Comparison of ENCODE assay signal across 13 cellular contexts in the genomic region with DNA sequence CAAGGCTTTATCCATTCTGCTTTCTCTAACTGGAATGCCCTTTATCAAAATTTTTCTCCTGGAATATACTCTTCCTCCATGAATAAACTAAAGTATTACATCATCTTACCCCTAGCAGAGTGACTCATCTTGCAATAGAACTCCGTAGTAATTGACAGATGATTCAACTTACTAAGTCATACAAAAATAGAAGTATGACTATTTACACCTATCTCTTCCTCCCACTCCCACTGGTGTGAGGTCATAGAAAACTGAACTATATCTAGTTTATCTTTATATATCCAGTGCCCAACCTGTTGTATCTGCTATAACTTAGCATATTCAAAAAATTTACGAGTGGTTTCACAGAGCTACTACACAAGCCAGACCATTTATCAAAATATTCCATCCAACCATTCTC. TPM values are rescaled to one million over a fixed set of nuclear protein-coding genes. Genes with fewer than 3 reads are reported as not detected.
DNase-seq lines count a peak whose midpoint lies in the region; ATAC-seq and TF ChIP-seq lines count a peak whose summit lies in the region.
"Had no signal": no experiment of that assay in that cellular context is flagged by ENCODE, and none has a peak within 500 bp of the region (broad histone marks: within the 10 kb centered on the region; RNA-seq: fewer than 3 reads in every experiment).

No MANE protein-coding gene starts in this region.

- H3K36me3 ChIP-seq in fibroblast of lung (ENCODE audit: control insufficient read depth, insufficient read depth, low read length), result no peaks in the 10 kb centered on the region
- no peaks in the 10 kb centered on the region for H3K36me3 ChIP-seq in tibial nerve

- no peaks in the 10 kb centered on the region for H4K20me1 ChIP-seq in fibroblast of lung (ENCODE audit: control insufficient read depth, extremely low read depth, insufficient read depth, low read length)

- no peak overlapping the region for H3K4me3 ChIP-seq in fibroblast of lung (replicated peaks in 1 of 4; ENCODE audit: control extremely low read depth in 1 of 4, insufficient read depth in 1 of 4, low read depth in 3 of 4, low read length in 4 of 4)
- no peak overlapping the region for H3K4me3 ChIP-seq in tibial nerve

- H3K36me3 Mint-ChIP-seq in activated naive CD4-positive, alpha-beta T cell treated with anti-CD3 and anti-CD28 coated beads, Interleukin-2, amount 50 U/mL, for 72 hours, result peaks cover 0 to 2% of the 10 kb centered on the region in 2 donors
- H3K36me3 Mint-ChIP-seq in activated naive CD4-positive, alpha-beta T cell treated with anti-CD3 and anti-CD28 coated beads, Interleukin-2, amount 10 ng/mL, durations not matched to agents 7 days and 5 days, result no peaks in the 10 kb centered on the region

- TF ChIP-seq POLR2A in tibial nerve (IDR thresholded peaks at IDR 0.05), result no peak

- H3K4me1 ChIP-seq in fibroblast of lung (ENCODE audit: control insufficient read depth, extremely low read depth, insufficient read depth, low read length) (peaks cover 2% of the 10 kb centered on the region), tibial nerve (no peaks in the 10 kb centered on the region)

- ATAC-seq in activated naive CD4-positive, alpha-beta T cell treated with anti-CD3 and anti-CD28 coated beads, Interleukin-2, amount 50 U/mL, for 72 hours, result peak; percentile 78 to 80
- ATAC-seq in HG03139 (IDR thresholded peaks at IDR 0.05; ENCODE audit: unreplicated experiment), result no peak
- no peak for ATAC-seq in HG02588 (IDR thresholded peaks at IDR 0.05; ENCODE audit: unreplicated experiment)

- H3K4me3 Mint-ChIP-seq in activated naive CD4-positive, alpha-beta T cell treated with anti-CD3 and anti-CD28 coated beads, Interleukin-2, amount 10 ng/mL, durations not matched to agents 7 days and 5 days, result no peak overlapping the region
- H3K4me3 Mint-ChIP-seq: nephron had no signal

- no peaks in the 10 kb centered on the region for H3K9me3 ChIP-seq in fibroblast of lung (ENCODE audit: control insufficient read depth, insufficient read depth, low read depth, low read length)
- no peaks in the 10 kb centered on the region for H3K9me3 ChIP-seq in tibial nerve

- H3K4me1 Mint-ChIP-seq in activated naive CD4-positive, alpha-beta T cell treated with anti-CD3 and anti-CD28 coated beads, Interleukin-2, amount 10 ng/mL, durations not matched to agents 7 days and 5 days, result no peaks in the 10 kb centered on the region
- H3K4me1 Mint-ChIP-seq: nephron had no signal

- H3K4me2 ChIP-seq in fibroblast of lung (ENCODE audit: extremely low read depth, insufficient read depth, low read length), result no peak overlapping the region

- H3K27me3 Mint-ChIP-seq in activated naive CD4-positive, alpha-beta T cell treated with anti-CD3 and anti-CD28 coated beads, Interleukin-2, amount 10 ng/mL, durations not matched to agents 7 days and 5 days, result no peaks in the 10 kb centered on the region

- no peak for TF ChIP-seq CTCF in fibroblast of lung (conservative IDR thresholded peaks at IDR 0.05 in 1 of 2, IDR thresholded peaks at IDR 0.05 in 1 of 2; ENCODE audit: low read depth in 1 of 2, low read length in 2 of 2)
- TF ChIP-seq CTCF in tibial nerve (IDR thresholded peaks at IDR 0.05), result no peak

- H2AFZ ChIP-seq in fibroblast of lung (ENCODE audit: low read length), result no peak overlapping the region

- peaks cover 0 to 2% of the 10 kb centered on the region in 2 donors for H3K9me3 Mint-ChIP-seq in activated naive CD4-positive, alpha-beta T cell treated with anti-CD3 and anti-CD28 coated beads, Interleukin-2, amount 50 U/mL, for 72 hours
- H3K9me3 Mint-ChIP-seq in activated naive CD4-positive, alpha-beta T cell treated with anti-CD3 and anti-CD28 coated beads, Interleukin-2, amount 10 ng/mL, durations not matched to agents 7 days and 5 days, result no peaks in the 10 kb centered on the region
- H3K9me3 Mint-ChIP-seq: activated T-helper 2 cell treated with anti-CD3 and anti-CD28 coated beads, Interferon-gamma antibody, Interleukin-2, Interleukin-4, amounts not matched to agents 10 μg/mL and 5 μg/mL and 100 μg/mL, durations not matched to agents 14 hours and 24 hours and 36 hours; nephron had no signal

- H3K79me2 ChIP-seq in fibroblast of lung (ENCODE audit: control insufficient read depth, insufficient read depth, low read length), result no peaks in the 10 kb centered on the region

- H3K27ac Mint-ChIP-seq in activated naive CD4-positive, alpha-beta T cell treated with anti-CD3 and anti-CD28 coated beads, Interleukin-2, amount 50 U/mL, for 72 hours, result no peak overlapping the region
- no peak overlapping the region for H3K27ac Mint-ChIP-seq in activated naive CD4-positive, alpha-beta T cell treated with anti-CD3 and anti-CD28 coated beads, Interleukin-2, amount 10 ng/mL, durations not matched to agents 7 days and 5 days
- H3K27ac Mint-ChIP-seq: activated T-helper 2 cell treated with anti-CD3 and anti-CD28 coated beads, Interferon-gamma antibody, Interleukin-2, Interleukin-4, amounts not matched to agents 10 μg/mL and 5 μg/mL and 100 μg/mL, durations not matched to agents 14 hours and 24 hours and 36 hours; nephron had no signal

- no peak overlapping the region for H3K9ac ChIP-seq in fibroblast of lung (ENCODE audit: insufficient read depth, low read length)

- 14 to 41% methylated on average over 2 of the region's 2 CpGs for WGBS in tibial nerve, 2 donors

- H3K27me3 ChIP-seq in fibroblast of lung (ENCODE audit: control insufficient read depth, insufficient read depth, low read length), result no peaks in the 10 kb centered on the region
- H3K27me3 ChIP-seq in tibial nerve, result no peaks in the 10 kb centered on the region

- H3K27ac ChIP-seq in fibroblast of lung (ENCODE audit: insufficient read depth, low read length) (no peak overlapping the region), tibial nerve (no peak overlapping the region)

- CTCF ChIA-PET in activated naive CD4-positive, alpha-beta T cell treated with anti-CD3 and anti-CD28 coated beads, Interleukin-2, amount 10 ng/mL, durations not matched to agents 7 days and 5 days (lab: Charles Lee), result interaction anchor here (1.1 kb wide), 1 partner anchor 10 kb away, joined by 3 read pairs; no protein-coding TSS in a partner anchor

- no peak for TF ChIP-seq EP300 in tibial nerve (IDR thresholded peaks at IDR 0.05)

- no peak for DNase-seq in activated naive CD4-positive, alpha-beta T cell treated with anti-CD3 and anti-CD28 coated beads, Interleukin-2, amount 50 U/mL, for 72 hours (ENCODE audit: low spot score in 2 of 2)
- no peak for DNase-seq in activated naive CD4-positive, alpha-beta T cell treated with anti-CD3 and anti-CD28 coated beads, Interleukin-2, amount 10 ng/mL, durations not matched to agents 7 days and 5 days
- DNase-seq in NCI-H69 (lab: John Stamatoyannopoulos, UW) (peak; percentile 4), fibroblast of lung (ENCODE audit: low read depth in 2 of 2) (peak; percentile 62 to 91), superior temporal gyrus (ENCODE audit: extremely low spot score) (peak; percentile 38), tibial nerve (ENCODE audit: low spot score in 2 of 2) (no peak)
- DNase-seq: C1 segment of cervical spinal cord, foreskin melanocyte, NCI-H187 treated with DMSO at 0.1 percent for 48 hours had no signal

RNA-seq across cellular contexts. Expression of gene ABCB1, which starts 26.1 kb away (rescaled TPM):
- 1 to 10 TPM; 5.0 to 5.1 TPM for total RNA-seq in activated naive CD4-positive, alpha-beta T cell treated with anti-CD3 and anti-CD28 coated beads, Interleukin-2, amount 50 U/mL, for 72 hours
- 0.77 and 4.8 TPM in 2 replicates for total RNA-seq in fibroblast of lung
- 0.72 and 1.1 TPM in 2 replicates for polyA plus RNA-seq in fibroblast of lung
- polyA plus RNA-seq in fibroblast of lung (2012), result 0.56 and 0.71 TPM in 2 replicates
- polyA minus RNA-seq in fibroblast of lung (ENCODE audit: low replicate concordance), result 3.2 TPM in 1 of 2 replicates, not detected in the other
- total RNA-seq in tibial nerve, result 10 to 100 TPM; 12.8 to 36.0 (median 22.2) TPM

RNA-seq across cellular contexts. Expression of gene RUNDC3B, which starts 53.6 kb away (rescaled TPM):
- total RNA-seq in activated naive CD4-positive, alpha-beta T cell treated with anti-CD3 and anti-CD28 coated beads, Interleukin-2, amount 50 U/mL, for 72 hours, result 1 to 10 TPM in 1 of 2 donors, not detected in 1; 1.2 TPM
- total RNA-seq in fibroblast of lung (0.26 and 1.5 TPM in 2 replicates), tibial nerve (10 to 100 TPM in 1 of 4 donors, 1 to 10 TPM in 3; 3.5 to 10.8 (median 4.9) TPM)
- polyA plus RNA-seq in fibroblast of lung, result 0.19 and 0.30 TPM in 2 replicates
- 0.23 and 0.24 TPM in 2 replicates for polyA plus RNA-seq in fibroblast of lung (2012)
- polyA minus RNA-seq in fibroblast of lung (ENCODE audit: low replicate concordance), result not detected in 2 replicates
- total RNA-seq: activated T-helper 2 cell treated with anti-CD3 and anti-CD28 coated beads, Interferon-gamma antibody, Interleukin-2, Interleukin-4, amounts not matched to agents 10 μg/mL and 5 μg/mL and 100 μg/mL, durations not matched to agents 14 hours and 24 hours and 36 hours had no signal

Comparison
In these comparisons a context has a peak if more than half of its experiments do, and no peak if none do; other contexts are left out.
1. ATAC-seq: peak in activated naive CD4-positive, alpha-beta T cell treated with anti-CD3 and anti-CD28 coated beads, Interleukin-2, amount 50 U/mL, for 72 hours (2 of 2); none in HG03139 (single experiment) and HG02588 (single experiment).
2. DNase-seq: peak in NCI-H69 (single experiment), fibroblast of lung (2 of 2) and superior temporal gyrus (single experiment); none in activated naive CD4-positive, alpha-beta T cell treated with anti-CD3 and anti-CD28 coated beads, Interleukin-2, amount 50 U/mL, for 72 hours (0 of 2), activated naive CD4-positive, alpha-beta T cell treated with anti-CD3 and anti-CD28 coated beads, Interleukin-2, amount 10 ng/mL, durations not matched to agents 7 days and 5 days (single experiment) and tibial nerve (0 of 2).